Comparison of ENCODE assay signal across 8 cellular contexts in the genomic region with DNA sequence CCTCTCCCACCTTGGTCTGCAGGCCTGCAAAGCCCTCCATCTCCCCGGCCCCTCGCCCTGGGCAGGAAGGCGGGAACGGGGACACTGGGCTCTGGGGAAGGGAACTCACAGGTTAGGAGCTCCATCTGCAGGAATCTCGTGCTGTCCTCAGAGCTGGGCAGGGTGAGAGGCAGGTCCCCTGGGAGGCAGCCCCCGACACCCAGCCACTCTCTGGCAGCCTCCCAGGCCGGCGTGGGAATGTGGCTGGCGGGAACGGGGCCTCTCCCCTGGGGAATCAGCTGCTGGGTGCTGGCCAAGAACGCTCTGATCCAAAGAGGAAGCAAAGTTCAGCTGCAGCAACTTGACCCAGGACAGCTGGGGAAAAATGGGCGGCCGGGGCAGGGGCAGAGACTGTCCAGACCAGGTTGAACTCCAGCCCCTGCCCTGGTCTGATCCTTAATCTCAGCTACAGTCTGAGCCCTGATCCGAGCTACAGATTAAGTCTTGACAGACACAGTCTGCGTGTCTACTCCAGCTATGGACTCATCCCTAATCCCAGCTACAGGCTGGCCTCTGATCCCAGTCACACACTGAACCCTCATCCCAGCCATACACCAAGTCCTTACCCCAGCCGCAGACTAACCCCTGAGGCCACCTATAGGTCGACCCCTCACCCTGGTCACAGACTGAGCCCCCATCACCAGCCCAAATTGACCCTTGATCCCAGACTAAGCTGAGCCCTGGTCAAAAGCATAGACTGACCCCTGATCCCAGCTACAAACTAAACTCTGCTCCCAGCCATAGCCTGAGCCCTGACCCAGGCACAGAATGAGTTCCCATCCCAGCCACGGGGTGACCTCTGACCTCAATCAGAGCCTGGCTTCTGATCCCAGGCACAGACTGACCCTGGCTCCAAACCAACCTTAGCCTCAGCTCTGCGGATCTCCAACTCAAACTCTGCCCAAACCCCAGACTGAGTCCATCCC. TPM values are rescaled to one million over a fixed set of nuclear protein-coding genes. Genes with fewer than 3 reads are reported as not detected.
DNase-seq lines count a peak whose midpoint lies in the region; ATAC-seq and TF ChIP-seq lines count a peak whose summit lies in the region.

No MANE protein-coding gene starts in this region.

- DNase-seq in AG20443 (ENCODE audit: low spot score) (peak; percentile 76), HPDE6-E6E7 (ENCODE audit: extremely low spot score) (peak; percentile 67), astrocyte of the hippocampus (ENCODE audit: low read depth, low spot score) (peak; percentile 80), kidney epithelial cell (ENCODE audit: low read depth) (no peak), transverse colon (peak; percentile 91), NCI-H2029 (lab: John Stamatoyannopoulos, UW) (no peak), NK-92 (lab: John Stamatoyannopoulos, UW; ENCODE audit: unreplicated experiment) (no peak)

- 21% methylated on average over 11 of the region's 19 CpGs; no CpG with 5 or more reads in 1 of the 2 donors for WGBS in transverse colon (ENCODE audit: low coverage in 1 of 2), 2 donors

- in situ Hi-C loops in transverse colon (cut with MboI; ENCODE audit: low pct_ligation_motif_present in 1 of 4, low pct_unique_long_range_greater_than_20kb in 1 of 4, low sequenced_read_pairs in 3 of 4) = no loop called here

- peaks cover 25 to 66% (median 48%) of the 10 kb centered on the region in 4 donors for H3K4me1 ChIP-seq in transverse colon

- TF ChIP-seq EP300 in transverse colon (IDR thresholded peaks at IDR 0.05; ENCODE audit: low read depth) = no peak

- intact Hi-C loops in transverse colon (cut with DNase I; ENCODE audit: low total_unique reads) = loop anchor here (2.0 to 5.0 kb wide), 2 partner anchors 137 to 963 kb away; a partner anchor contains a TSS

- TF ChIP-seq CTCF in kidney epithelial cell (IDR thresholded peaks at IDR 0.05; ENCODE audit: insufficient read depth, low read length, poor library complexity, severe bottlenecking) (peak; percentile 62), transverse colon (IDR thresholded peaks at IDR 0.05) (peak; percentile 18 to 39 (median 32))

- no peak for ATAC-seq in GM21717 (IDR thresholded peaks at IDR 0.05; ENCODE audit: unreplicated experiment)

- no peaks in the 10 kb centered on the region for H3K36me3 ChIP-seq in kidney epithelial cell (ENCODE audit: control insufficient read depth, insufficient read depth, low read length)
- no peaks in the 10 kb centered on the region for H3K36me3 ChIP-seq in transverse colon

- H3K27ac ChIP-seq in transverse colon = peak overlapping the region; percentile 14 to 71 (median 46)

- H3K4me3 ChIP-seq in kidney epithelial cell (ENCODE audit: low read depth, low read length) (no peak overlapping the region), transverse colon (no peak overlapping the region)

- no peaks in the 10 kb centered on the region for H3K9me3 ChIP-seq in transverse colon

- TF ChIP-seq POLR2A in transverse colon (IDR thresholded peaks at IDR 0.05) = no peak

- H3K27me3 ChIP-seq in kidney epithelial cell (ENCODE audit: control insufficient read depth, insufficient read depth, low read length) (peaks cover 10% of the 10 kb centered on the region), transverse colon (no peaks in the 10 kb centered on the region)

RNA-seq across cellular contexts. Expression of a gene that starts 37.3 kb away (rescaled TPM):
- total RNA-seq in kidney epithelial cell = 56.2 and 58.7 TPM in 2 replicates
- total RNA-seq in transverse colon = 10 to 100 TPM; 12.3 to 64.7 (median 33.6) TPM

Comparison
In these comparisons a context has a peak if more than half of its experiments do, and no peak if none do; other contexts are left out.
1. DNase-seq: peak in AG20443 (single experiment), HPDE6-E6E7 (single experiment), astrocyte of the hippocampus (single experiment) and transverse colon (single experiment); none in kidney epithelial cell (single experiment), NCI-H2029 (single experiment) and NK-92 (single experiment).